In the genomic region with DNA sequence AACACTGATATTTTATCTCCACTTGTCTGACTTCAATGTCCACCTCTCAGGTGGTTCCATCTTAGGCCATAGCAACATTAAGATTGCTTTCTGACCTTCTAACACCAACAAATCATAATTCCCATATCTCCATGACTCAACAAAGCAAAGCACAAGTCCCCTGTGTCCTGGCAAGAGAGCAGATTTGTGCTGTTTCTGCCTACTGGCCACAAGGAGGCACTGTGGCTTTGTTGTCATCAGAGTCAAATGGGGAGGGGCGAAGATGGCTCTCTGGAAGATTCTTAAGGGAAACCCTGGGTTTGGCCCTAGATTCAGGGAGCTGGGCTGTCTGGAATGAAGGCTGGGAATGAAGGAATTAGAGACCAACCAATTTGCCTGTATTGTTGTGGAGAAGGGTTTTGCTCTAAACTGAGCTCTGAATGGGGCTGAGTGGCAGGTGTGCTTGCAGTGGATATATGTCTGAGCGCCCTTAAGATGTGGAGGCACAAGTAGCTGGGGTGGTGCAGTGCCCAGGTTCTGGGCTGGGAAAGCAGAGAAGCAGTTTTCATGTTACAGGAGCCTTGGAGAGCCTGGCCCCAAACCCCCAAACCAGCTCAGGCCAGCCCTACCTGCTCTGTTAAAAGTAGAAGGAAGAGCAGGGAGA, we compare ENCODE assay signal across 8 cellular contexts.
DNase-seq lines count a peak whose midpoint lies in the region; ATAC-seq, FAIRE-seq and TF ChIP-seq lines count a peak whose summit lies in the region.

No MANE protein-coding gene starts in this region.

- TF ChIP-seq POLR2A in K562 (conservative IDR thresholded peaks at IDR 0.05) = no peak

- WGBS in K562 (ENCODE audit: insufficient coverage, low coverage, missing lambda C conversion rate) = 11% methylated on average over 2 of the region's 2 CpGs

- H3K36me3 ChIP-seq in Panc1 (ENCODE audit: control insufficient read depth, insufficient read depth, low read length) (no peaks in the 10 kb centered on the region), K562 (ENCODE audit: control insufficient read depth, insufficient read depth, low read length) (no peaks in the 10 kb centered on the region), lower lobe of right lung (no peaks in the 10 kb centered on the region)

- H3K9me3 ChIP-seq in Panc1 (ENCODE audit: control insufficient read depth, insufficient read depth, low read depth, low read length) (no peaks in the 10 kb centered on the region), K562 (replicated peaks; ENCODE audit: control insufficient read depth, insufficient read depth, low read depth, low read length) (no peaks in the 10 kb centered on the region), lower lobe of right lung (no peaks in the 10 kb centered on the region)

- no peaks in the 10 kb centered on the region for H3K79me2 ChIP-seq in K562 (ENCODE audit: control insufficient read depth, insufficient read depth, low read length)

- no peak overlapping the region for H2AFZ ChIP-seq in K562 (ENCODE audit: low read depth, low read length)

- H3K27me3 ChIP-seq in Panc1 (ENCODE audit: control insufficient read depth, insufficient read depth, low read length) (no peaks in the 10 kb centered on the region), K562 (ENCODE audit: control insufficient read depth in 2 of 2, insufficient read depth in 2 of 2, low read length in 2 of 2) (no peaks in the 10 kb centered on the region), lower lobe of right lung (ENCODE audit: low read depth) (no peaks in the 10 kb centered on the region)

- TF ChIP-seq RAD21 in K562 (CRISPR knock-in tag; conservative IDR thresholded peaks at IDR 0.05 in 1 of 2, IDR thresholded peaks at IDR 0.05 in 1 of 2) = peak in 1 of 2 experiments; percentile 28; a peak in 1 of 4 replicates

- TF ChIP-seq CTCF in Panc1 (IDR thresholded peaks at IDR 0.05) (peak; percentile 72), K562 (IDR thresholded peaks at IDR 0.05 in 2 of 3, conservative IDR thresholded peaks at IDR 0.05 in 1 of 3; ENCODE audit: insufficient read depth in 2 of 3, low read depth in 1 of 3, low read length in 3 of 3) (peak; percentile 80 to 95 (median 87)), lower lobe of right lung (IDR thresholded peaks at IDR 0.05) (peak; percentile 42)

- no peak overlapping the region for H3K4me2 ChIP-seq in K562 (ENCODE audit: insufficient read depth, low read length)

- H3K4me1 ChIP-seq in Panc1 (ENCODE audit: control insufficient read depth, insufficient read depth, low read length) (no peaks in the 10 kb centered on the region), K562 (replicated peaks in 1 of 2; ENCODE audit: control insufficient read depth in 2 of 2, insufficient read depth in 2 of 2, low read length in 2 of 2) (no peaks in the 10 kb centered on the region), lower lobe of right lung (no peaks in the 10 kb centered on the region)

- H3K27ac ChIP-seq in Panc1 (ENCODE audit: low read length) = no peak overlapping the region
- no peak overlapping the region for H3K27ac ChIP-seq in K562 (ENCODE audit: extremely low read depth, low read depth, low read length)
- H3K27ac ChIP-seq in lower lobe of right lung = no peak overlapping the region

- no peak for TF ChIP-seq EP300 in K562 (IDR thresholded peaks at IDR 0.05; ENCODE audit: low read length)

- H3K4me3 ChIP-seq in Panc1 (ENCODE audit: low read depth in 2 of 2, low read length in 2 of 2) = no peak overlapping the region
- H3K4me3 ChIP-seq in K562 = no peak overlapping the region
- H3K4me3 ChIP-seq in lower lobe of right lung = no peak overlapping the region

- CTCF ChIA-PET in Panc1 (lab: Charles Lee) = no interaction called here
- CTCF ChIA-PET in K562 (lab: Yijun Ruan, JAX; ENCODE audit: low intra/inter-chr PET ratio) = interaction anchor here (1.1 kb wide), 1 partner anchor 55 kb away, joined by 4 read pairs; no protein-coding TSS in a partner anchor

- FAIRE-seq in K562 (lab: Jason Lieb, UNC) = peak; percentile 95

- in situ Hi-C loops in Panc1 (cut with HindIII; ENCODE audit: low pct_unique_long_range_greater_than_20kb, low sequenced_read_pairs) = no loop called here
- in situ Hi-C loops in K562 (cut with MboI) = no loop called here

- no peak overlapping the region for H3K9ac ChIP-seq in K562 (ENCODE audit: insufficient read depth in 1 of 2, low read depth in 2 of 2, low read length in 2 of 2)

- ATAC-seq in GM18907 (IDR thresholded peaks at IDR 0.05; ENCODE audit: unreplicated experiment) (peak; percentile 81), HG03060 (IDR thresholded peaks at IDR 0.05; ENCODE audit: low read depth, unreplicated experiment) (peak; percentile 53), Panc1 (peak; percentile 58; the same call in 1 of the 2 replicates), K562 (peak; percentile 99), lower lobe of right lung (peak in 1 of 2 donors; percentile 46), sciatic nerve (no peak)

- H4K20me1 ChIP-seq in K562 (replicated peaks; ENCODE audit: control insufficient read depth, insufficient read depth, low read length) = no peaks in the 10 kb centered on the region

- intact Hi-C loops in Panc1 (cut with micrococcal nuclease; ENCODE audit: unreplicated experiment) (no loop called here), K562 (cut with micrococcal nuclease) (no loop called here), lower lobe of right lung (cut with DNase I) (no loop called here), posterior vena cava (cut with DNase I) (no loop called here), sciatic nerve (cut with DNase I) (no loop called here)

- BruUV-seq in Panc1 (replicated peaks; lab: Mats Ljungman, UMichigan) (no TSS peak), K562 (replicated peaks; lab: Mats Ljungman, UMichigan) (no TSS peak)

- no peaks in the 10 kb centered on the region for H3K9me1 ChIP-seq in K562 (ENCODE audit: control insufficient read depth, insufficient read depth, low read length)

- POLR2A ChIA-PET in Panc1 (lab: Charles Lee) = no interaction called here
- POLR2A ChIA-PET in K562 (lab: Yijun Ruan, JAX) = no interaction called here

- DNase-seq in CMK (ENCODE audit: low read depth) (peak; percentile 9), Panc1 (ENCODE audit: low read depth, low spot score) (peak; percentile 30), K562 (ENCODE audit: extremely low read depth in 1 of 4, low spot score in 3 of 4) (peak; percentile 72 to 88 (median 78)), lower lobe of right lung (no peak), posterior vena cava (ENCODE audit: low spot score) (no peak), sciatic nerve (ENCODE audit: low spot score) (no peak)

TF ChIP-seq in K562, 482 proteins besides CTCF, POLR2A, EP300 and RAD21 (continues in another document):
- TF ChIP-seq DPF2 (IDR thresholded peaks at IDR 0.05) (peak; percentile 33; the same call in 1 of the 2 replicates), FOXK1 (CRISPR knock-in tag; IDR thresholded peaks at IDR 0.05; ENCODE audit: borderline replicate concordance) (0 out of 2 replicates have a peak, but pooled peaks have one; percentile 36), KDM1A (IDR thresholded peaks at IDR 0.05) (peak; percentile 95 to 97), HEY1 (CRISPR knock-in tag; IDR thresholded peaks at IDR 0.05; ENCODE audit: borderline replicate concordance) (no peak), XRCC5 (IDR thresholded peaks at IDR 0.05; ENCODE audit: low read depth, low read length) (peak; percentile 86; the same call in 1 of the 2 replicates)
- TF ChIP-seq, protein P1, sequence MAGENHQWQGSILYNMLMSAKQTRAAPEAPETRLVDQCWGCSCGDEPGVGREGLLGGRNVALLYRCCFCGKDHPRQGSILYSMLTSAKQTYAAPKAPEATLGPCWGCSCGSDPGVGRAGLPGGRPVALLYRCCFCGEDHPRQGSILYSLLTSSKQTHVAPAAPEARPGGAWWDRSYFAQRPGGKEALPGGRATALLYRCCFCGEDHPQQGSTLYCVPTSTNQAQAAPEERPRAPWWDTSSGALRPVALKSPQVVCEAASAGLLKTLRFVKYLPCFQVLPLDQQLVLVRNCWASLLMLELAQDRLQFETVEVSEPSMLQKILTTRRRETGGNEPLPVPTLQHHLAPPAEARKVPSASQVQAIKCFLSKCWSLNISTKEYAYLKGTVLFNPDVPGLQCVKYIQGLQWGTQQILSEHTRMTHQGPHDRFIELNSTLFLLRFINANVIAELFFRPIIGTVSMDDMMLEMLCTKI (IDR thresholded peaks at IDR 0.05; ENCODE audit: partially characterized antibody) = no peak
- TF ChIP-seq, protein P2, sequence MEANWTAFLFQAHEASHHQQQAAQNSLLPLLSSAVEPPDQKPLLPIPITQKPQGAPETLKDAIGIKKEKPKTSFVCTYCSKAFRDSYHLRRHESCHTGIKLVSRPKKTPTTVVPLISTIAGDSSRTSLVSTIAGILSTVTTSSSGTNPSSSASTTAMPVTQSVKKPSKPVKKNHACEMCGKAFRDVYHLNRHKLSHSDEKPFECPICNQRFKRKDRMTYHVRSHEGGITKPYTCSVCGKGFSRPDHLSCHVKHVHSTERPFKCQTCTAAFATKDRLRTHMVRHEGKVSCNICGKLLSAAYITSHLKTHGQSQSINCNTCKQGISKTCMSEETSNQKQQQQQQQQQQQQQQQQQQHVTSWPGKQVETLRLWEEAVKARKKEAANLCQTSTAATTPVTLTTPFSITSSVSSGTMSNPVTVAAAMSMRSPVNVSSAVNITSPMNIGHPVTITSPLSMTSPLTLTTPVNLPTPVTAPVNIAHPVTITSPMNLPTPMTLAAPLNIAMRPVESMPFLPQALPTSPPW (CRISPR knock-in tag; IDR thresholded peaks at IDR 0.05) = peak; percentile 71
- TF ChIP-seq, protein P3, sequence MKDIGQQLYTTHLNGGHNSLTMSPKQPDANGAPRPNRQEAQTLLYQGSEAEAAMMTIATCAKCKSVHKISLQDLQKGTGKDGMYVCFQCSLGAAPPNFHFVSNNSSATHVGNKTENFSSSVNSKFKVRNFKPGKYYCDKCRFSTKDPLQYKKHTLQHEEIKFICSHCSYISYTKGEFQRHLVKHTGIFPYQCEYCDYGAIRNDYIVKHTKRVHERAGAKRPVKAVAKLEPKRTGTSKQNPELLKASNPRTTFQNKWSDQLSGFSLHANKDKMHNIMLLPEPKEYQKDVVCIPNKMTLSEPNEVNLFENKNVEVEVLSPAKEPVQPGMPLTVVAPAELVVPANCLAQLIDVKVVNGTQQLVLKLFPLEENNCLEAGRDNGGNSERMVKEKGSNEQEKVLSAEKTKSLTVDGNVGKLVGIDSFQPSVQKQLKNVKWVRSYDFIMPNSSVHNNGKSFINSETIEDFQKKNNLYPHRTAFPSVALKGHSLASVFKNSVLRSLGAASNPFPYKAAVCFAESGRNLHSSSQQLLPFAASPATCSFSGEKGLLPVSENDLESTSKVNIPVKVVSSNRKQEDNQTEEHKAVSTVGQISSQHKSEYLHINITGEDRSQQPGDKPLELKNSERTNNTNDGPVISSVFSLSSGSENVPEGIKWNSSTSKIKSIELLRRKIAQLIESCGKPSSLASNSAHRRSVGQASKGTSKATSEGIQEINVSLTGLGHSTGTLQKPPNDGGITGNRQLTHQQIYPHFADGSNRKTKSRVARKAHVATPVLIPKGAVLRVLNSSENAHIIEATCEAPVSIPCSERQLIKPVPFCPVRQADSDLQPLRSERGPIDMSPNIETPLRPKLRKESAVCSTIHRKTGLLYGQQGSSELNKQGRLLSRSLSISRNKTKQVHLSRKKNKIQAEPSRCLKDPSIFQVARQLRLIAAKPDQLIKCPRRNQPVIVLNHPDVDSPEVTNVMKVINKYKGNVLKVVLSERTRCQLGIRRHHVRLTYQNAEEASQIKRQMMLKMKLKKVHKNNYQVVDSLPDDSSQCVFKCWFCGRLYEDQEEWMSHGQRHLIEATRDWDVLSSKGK (CRISPR knock-in tag; IDR thresholded peaks at IDR 0.05) = no peak

Comparison
In these comparisons a context has a peak if more than half of its experiments do, and no peak if none do; other contexts are left out.
1. DNase-seq: peak in CMK (single experiment), Panc1 (single experiment) and K562 (4 of 4); none in lower lobe of right lung (single experiment), posterior vena cava (single experiment) and sciatic nerve (single experiment).
2. Peak in every context shown above with its lines, with median percentiles within 50 percentile points of each other: CTCF ChIP-seq.